ENCODE assay signal across 8 cellular contexts in genomic region chr11:61834278-61835004, GRCh38. TPM values are rescaled to one million over a fixed set of nuclear protein-coding genes. Genes with fewer than 3 reads are reported as not detected.
DNase-seq lines count a peak whose midpoint lies in the region; ATAC-seq and TF ChIP-seq lines count a peak whose summit lies in the region.

No MANE protein-coding gene starts in this region.

- H3K9me3 ChIP-seq in RWPE2 (ENCODE audit: severe bottlenecking): no peaks in the 10 kb centered on the region
- H3K9me3 ChIP-seq in lower lobe of right lung: no peaks in the 10 kb centered on the region
- no peaks in the 10 kb centered on the region for H3K9me3 ChIP-seq in testis

- H3K4me3 ChIP-seq in RWPE2 (ENCODE audit: severe bottlenecking): no peak overlapping the region
- H3K4me3 ChIP-seq in lower lobe of right lung: no peak overlapping the region
- no peak overlapping the region for H3K4me3 ChIP-seq in testis

- H3K36me3 ChIP-seq in RWPE2 (ENCODE audit: low read depth) (peaks cover 89% of the 10 kb centered on the region), lower lobe of right lung (peaks cover 3% of the 10 kb centered on the region), testis (ENCODE audit: low read depth, missing control alignments) (no peaks in the 10 kb centered on the region)

- no peak for TF ChIP-seq POLR2A in testis (IDR thresholded peaks at IDR 0.05)

- peak overlapping the region; percentile 76 for H3K27ac ChIP-seq in RWPE2 (ENCODE audit: poor library complexity, severe bottlenecking)
- peak overlapping the region; percentile 69 for H3K27ac ChIP-seq in lower lobe of right lung
- peak overlapping the region; percentile 12 to 79 for H3K27ac ChIP-seq in testis

- intact Hi-C loops in lower lobe of right lung (cut with DNase I) (no loop called here), testis (cut with DNase I; ENCODE audit: low total_unique reads) (no loop called here)

- no peaks in the 10 kb centered on the region for H3K27me3 ChIP-seq in RWPE2 (ENCODE audit: insufficient read depth, poor library complexity, severe bottlenecking)
- peaks cover 3% of the 10 kb centered on the region for H3K27me3 ChIP-seq in lower lobe of right lung (ENCODE audit: low read depth)
- H3K27me3 ChIP-seq in testis: no peaks in the 10 kb centered on the region

- DNase-seq in GDM1 (lab: John Stamatoyannopoulos, UW) (peak; percentile 94), RWPE2 (ENCODE audit: low spot score) (peak; percentile 37), cerebellar cortex (ENCODE audit: low spot score) (peak; percentile 39), lower lobe of right lung (no peak), testis (peak; percentile 66), kidney glomerular epithelial cell (lab: John Stamatoyannopoulos, UW) (no peak)

- no peak for TF ChIP-seq CTCF in RWPE2 (IDR thresholded peaks at IDR 0.05; ENCODE audit: poor library complexity, severe bottlenecking)
- TF ChIP-seq CTCF in lower lobe of right lung (IDR thresholded peaks at IDR 0.05): no peak
- TF ChIP-seq CTCF in testis (IDR thresholded peaks at IDR 0.05): no peak

- H3K4me1 ChIP-seq in RWPE2 (ENCODE audit: insufficient read depth, poor library complexity, severe bottlenecking) (peaks cover 22% of the 10 kb centered on the region), lower lobe of right lung (peaks cover 29% of the 10 kb centered on the region), testis (peaks cover 47% of the 10 kb centered on the region)

- ATAC-seq in GM19455 (IDR thresholded peaks at IDR 0.05; ENCODE audit: unreplicated experiment): peak; percentile 84
- peak; percentile 69 for ATAC-seq in HG03469 (IDR thresholded peaks at IDR 0.05; ENCODE audit: unreplicated experiment)
- ATAC-seq in RWPE2 (ENCODE audit: low read depth): peak; percentile 42
- peak; percentile 71 to 74 for ATAC-seq in lower lobe of right lung

- 38 to 50% methylated on average over 5 to 12 of the region's 12 CpGs for WGBS in testis, 2 donors

RNA-seq across cellular contexts. Expression of gene FADS2, which starts 6.3 kb away (rescaled TPM):
- total RNA-seq in lower lobe of right lung: 82.0 TPM
- total RNA-seq in testis: 100 to 1,000 TPM in 1 of 2 donors, 10 to 100 TPM in 1; 73.5 to 123 TPM
- 80.8 TPM for polyA plus RNA-seq in testis (ENCODE audit: insufficient read depth, low read depth, low replicate concordance)

RNA-seq across cellular contexts. Expression of gene FADS1, which starts 17.6 kb away (rescaled TPM):
- total RNA-seq in lower lobe of right lung (63.6 TPM), testis (10 to 100 TPM; 24.5 to 39.8 TPM)
- polyA plus RNA-seq in testis (ENCODE audit: insufficient read depth, low read depth, low replicate concordance): 21.1 TPM

RNA-seq across cellular contexts. Expression of gene FEN1, which starts 41.7 kb away (rescaled TPM):
- total RNA-seq in lower lobe of right lung (5.4 TPM), testis (10 to 100 TPM; 22.7 to 31.5 TPM)
- polyA plus RNA-seq in testis (ENCODE audit: insufficient read depth, low read depth, low replicate concordance): 27.3 TPM

RNA-seq across cellular contexts. Expression of gene TMEM258, which starts 42.0 kb away (rescaled TPM):
- total RNA-seq in lower lobe of right lung (104 TPM), testis (10 to 100 TPM; 46.7 to 55.6 TPM)
- 162 TPM for polyA plus RNA-seq in testis (ENCODE audit: insufficient read depth, low read depth, low replicate concordance)

RNA-seq across cellular contexts. Expression of gene FADS3, which starts 56.9 kb away (rescaled TPM):
- 50.1 TPM for total RNA-seq in lower lobe of right lung
- 10 to 100 TPM; 50.6 to 88.5 TPM for total RNA-seq in testis
- polyA plus RNA-seq in testis (ENCODE audit: insufficient read depth, low read depth, low replicate concordance): 20.5 TPM

Comparison
In these comparisons a context has a peak if more than half of its experiments do, and no peak if none do; other contexts are left out.
1. DNase-seq: peak in GDM1 (single experiment), RWPE2 (single experiment), cerebellar cortex (single experiment) and testis (single experiment); none in lower lobe of right lung (single experiment) and kidney glomerular epithelial cell (single experiment).
2. Peak in every context shown above with its lines, with median percentiles within 50 percentile points of each other: ATAC-seq and H3K27ac ChIP-seq.